ENCODE assay signal across 1 cellular context in the genomic region with DNA sequence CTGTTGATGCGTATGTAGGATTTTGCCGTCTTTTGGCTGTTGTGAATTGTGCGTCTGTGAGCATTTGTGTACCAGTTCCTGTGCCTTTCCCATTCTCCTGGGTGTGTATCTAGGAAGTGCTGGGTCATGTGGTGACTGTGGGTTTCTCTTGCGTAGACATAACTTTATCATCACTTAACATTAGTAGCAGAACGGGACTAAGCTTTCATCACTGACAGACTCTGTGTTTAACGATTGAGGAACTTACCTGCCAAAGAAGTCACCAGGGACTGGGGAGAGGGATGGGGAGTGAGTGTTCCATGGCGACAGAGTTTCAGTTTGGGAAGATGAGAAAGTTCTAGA.
TF ChIP-seq lines count a peak whose summit lies in the region.

No MANE protein-coding gene starts in this region.

TF ChIP-seq in K562, 482 proteins besides CTCF, POLR2A, EP300 and RAD21 (continued from another document and continues in another):
- TF ChIP-seq, protein P1, sequence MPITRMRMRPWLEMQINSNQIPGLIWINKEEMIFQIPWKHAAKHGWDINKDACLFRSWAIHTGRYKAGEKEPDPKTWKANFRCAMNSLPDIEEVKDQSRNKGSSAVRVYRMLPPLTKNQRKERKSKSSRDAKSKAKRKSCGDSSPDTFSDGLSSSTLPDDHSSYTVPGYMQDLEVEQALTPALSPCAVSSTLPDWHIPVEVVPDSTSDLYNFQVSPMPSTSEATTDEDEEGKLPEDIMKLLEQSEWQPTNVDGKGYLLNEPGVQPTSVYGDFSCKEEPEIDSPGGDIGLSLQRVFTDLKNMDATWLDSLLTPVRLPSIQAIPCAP (CRISPR knock-in tag; IDR thresholded peaks at IDR 0.05; ENCODE audit: borderline replicate concordance): no peak
- TF ChIP-seq, protein P2, sequence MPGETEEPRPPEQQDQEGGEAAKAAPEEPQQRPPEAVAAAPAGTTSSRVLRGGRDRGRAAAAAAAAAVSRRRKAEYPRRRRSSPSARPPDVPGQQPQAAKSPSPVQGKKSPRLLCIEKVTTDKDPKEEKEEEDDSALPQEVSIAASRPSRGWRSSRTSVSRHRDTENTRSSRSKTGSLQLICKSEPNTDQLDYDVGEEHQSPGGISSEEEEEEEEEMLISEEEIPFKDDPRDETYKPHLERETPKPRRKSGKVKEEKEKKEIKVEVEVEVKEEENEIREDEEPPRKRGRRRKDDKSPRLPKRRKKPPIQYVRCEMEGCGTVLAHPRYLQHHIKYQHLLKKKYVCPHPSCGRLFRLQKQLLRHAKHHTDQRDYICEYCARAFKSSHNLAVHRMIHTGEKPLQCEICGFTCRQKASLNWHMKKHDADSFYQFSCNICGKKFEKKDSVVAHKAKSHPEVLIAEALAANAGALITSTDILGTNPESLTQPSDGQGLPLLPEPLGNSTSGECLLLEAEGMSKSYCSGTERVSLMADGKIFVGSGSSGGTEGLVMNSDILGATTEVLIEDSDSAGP (CRISPR knock-in tag; IDR thresholded peaks at IDR 0.05): no peak
- TF ChIP-seq CCNT2 (IDR thresholded peaks at IDR 0.05; ENCODE audit: borderline replicate concordance, extremely low read depth, insufficient read length, low read depth, low read length) (peak; percentile 18), IFI16 (CRISPR knock-in tag; IDR thresholded peaks at IDR 0.05) (no peak), ZNF184 (CRISPR knock-in tag; IDR thresholded peaks at IDR 0.05) (no peak), HNRNPUL1 (IDR thresholded peaks at IDR 0.05; ENCODE audit: low read length) (no peak), KDM5B (IDR thresholded peaks at IDR 0.05; ENCODE audit: insufficient replicate concordance, low read depth, low read length) (no peak), SMARCA5 (IDR thresholded peaks at IDR 0.05) (no peak), PRMT5 (CRISPR knock-in tag; IDR thresholded peaks at IDR 0.05) (no peak), SLC30A9 (CRISPR knock-in tag; IDR thresholded peaks at IDR 0.05) (no peak), BRD9 (IDR thresholded peaks at IDR 0.05; ENCODE audit: low read depth, partially characterized antibody) (peak; percentile 19), RAD51 (IDR thresholded peaks at IDR 0.05; ENCODE audit: borderline replicate concordance, low read depth) (peak; percentile 60; the same call in 1 of the 2 replicates), ARID1B (IDR thresholded peaks at IDR 0.05) (no peak), PTBP1 (IDR thresholded peaks at IDR 0.05; ENCODE audit: low read depth, low read length) (no peak), PHB (CRISPR knock-in tag; IDR thresholded peaks at IDR 0.05) (no peak), SAP30 (IDR thresholded peaks at IDR 0.05; ENCODE audit: borderline replicate concordance, insufficient read depth, low read depth, low read length, poor library complexity, severe bottlenecking) (no peak), ZNF140 (CRISPR knock-in tag; IDR thresholded peaks at IDR 0.05) (no peak), ERF (CRISPR knock-in tag; IDR thresholded peaks at IDR 0.05) (no peak), ZNF197 (CRISPR knock-in tag; IDR thresholded peaks at IDR 0.05; ENCODE audit: low read depth) (no peak), ESRRA (IDR thresholded peaks at IDR 0.05; ENCODE audit: borderline replicate concordance, low read depth) (no peak; the same call in 1 of the 2 replicates), SRSF7 (optimal IDR thresholded peaks at IDR 0.05; ENCODE audit: low read depth, low read length) (no peak), POLR2B (IDR thresholded peaks at IDR 0.05; ENCODE audit: low read depth, partially characterized antibody) (no peak), XRCC3 (IDR thresholded peaks at IDR 0.05) (no peak), ZNF282 (CRISPR knock-in tag; IDR thresholded peaks at IDR 0.05) (no peak), EGR1 (conservative IDR thresholded peaks at IDR 0.05) (no peak), ZBTB7A (IDR thresholded peaks at IDR 0.05; ENCODE audit: borderline replicate concordance, control insufficient read depth, low read depth, low read length) (no peak), HDAC8 (tag; IDR thresholded peaks at IDR 0.05) (no peak), CBX2 (IDR thresholded peaks at IDR 0.05; ENCODE audit: insufficient read depth, low read length, poor library complexity, severe bottlenecking) (no peak), EP400 (IDR thresholded peaks at IDR 0.05) (no peak), SMARCA4 (IDR thresholded peaks at IDR 0.05) (no peak), ZNF24 (IDR thresholded peaks at IDR 0.05) (no peak)
- TF ChIP-seq, protein P3, sequence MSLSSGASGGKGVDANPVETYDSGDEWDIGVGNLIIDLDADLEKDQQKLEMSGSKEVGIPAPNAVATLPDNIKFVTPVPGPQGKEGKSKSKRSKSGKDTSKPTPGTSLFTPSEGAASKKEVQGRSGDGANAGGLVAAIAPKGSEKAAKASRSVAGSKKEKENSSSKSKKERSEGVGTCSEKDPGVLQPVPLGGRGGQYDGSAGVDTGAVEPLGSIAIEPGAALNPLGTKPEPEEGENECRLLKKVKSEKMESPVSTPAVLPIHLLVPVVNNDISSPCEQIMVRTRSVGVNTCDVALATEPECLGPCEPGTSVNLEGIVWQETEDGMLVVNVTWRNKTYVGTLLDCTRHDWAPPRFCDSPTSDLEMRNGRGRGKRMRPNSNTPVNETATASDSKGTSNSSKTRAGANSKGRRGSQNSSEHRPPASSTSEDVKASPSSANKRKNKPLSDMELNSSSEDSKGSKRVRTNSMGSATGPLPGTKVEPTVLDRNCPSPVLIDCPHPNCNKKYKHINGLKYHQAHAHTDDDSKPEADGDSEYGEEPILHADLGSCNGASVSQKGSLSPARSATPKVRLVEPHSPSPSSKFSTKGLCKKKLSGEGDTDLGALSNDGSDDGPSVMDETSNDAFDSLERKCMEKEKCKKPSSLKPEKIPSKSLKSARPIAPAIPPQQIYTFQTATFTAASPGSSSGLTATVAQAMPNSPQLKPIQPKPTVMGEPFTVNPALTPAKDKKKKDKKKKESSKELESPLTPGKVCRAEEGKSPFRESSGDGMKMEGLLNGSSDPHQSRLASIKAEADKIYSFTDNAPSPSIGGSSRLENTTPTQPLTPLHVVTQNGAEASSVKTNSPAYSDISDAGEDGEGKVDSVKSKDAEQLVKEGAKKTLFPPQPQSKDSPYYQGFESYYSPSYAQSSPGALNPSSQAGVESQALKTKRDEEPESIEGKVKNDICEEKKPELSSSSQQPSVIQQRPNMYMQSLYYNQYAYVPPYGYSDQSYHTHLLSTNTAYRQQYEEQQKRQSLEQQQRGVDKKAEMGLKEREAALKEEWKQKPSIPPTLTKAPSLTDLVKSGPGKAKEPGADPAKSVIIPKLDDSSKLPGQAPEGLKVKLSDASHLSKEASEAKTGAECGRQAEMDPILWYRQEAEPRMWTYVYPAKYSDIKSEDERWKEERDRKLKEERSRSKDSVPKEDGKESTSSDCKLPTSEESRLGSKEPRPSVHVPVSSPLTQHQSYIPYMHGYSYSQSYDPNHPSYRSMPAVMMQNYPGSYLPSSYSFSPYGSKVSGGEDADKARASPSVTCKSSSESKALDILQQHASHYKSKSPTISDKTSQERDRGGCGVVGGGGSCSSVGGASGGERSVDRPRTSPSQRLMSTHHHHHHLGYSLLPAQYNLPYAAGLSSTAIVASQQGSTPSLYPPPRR (CRISPR knock-in tag; IDR thresholded peaks at IDR 0.05; ENCODE audit: borderline replicate concordance): no peak
- TF ChIP-seq, protein P4, sequence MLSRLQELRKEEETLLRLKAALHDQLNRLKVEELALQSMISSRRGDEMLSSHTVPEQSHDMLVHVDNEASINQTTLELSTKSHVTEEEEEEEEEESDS (CRISPR knock-in tag; IDR thresholded peaks at IDR 0.05): no peak
- TF ChIP-seq, protein P5, sequence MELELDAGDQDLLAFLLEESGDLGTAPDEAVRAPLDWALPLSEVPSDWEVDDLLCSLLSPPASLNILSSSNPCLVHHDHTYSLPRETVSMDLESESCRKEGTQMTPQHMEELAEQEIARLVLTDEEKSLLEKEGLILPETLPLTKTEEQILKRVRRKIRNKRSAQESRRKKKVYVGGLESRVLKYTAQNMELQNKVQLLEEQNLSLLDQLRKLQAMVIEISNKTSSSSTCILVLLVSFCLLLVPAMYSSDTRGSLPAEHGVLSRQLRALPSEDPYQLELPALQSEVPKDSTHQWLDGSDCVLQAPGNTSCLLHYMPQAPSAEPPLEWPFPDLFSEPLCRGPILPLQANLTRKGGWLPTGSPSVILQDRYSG (tag; conservative IDR thresholded peaks at IDR 0.05; ENCODE audit: low read depth): no peak
- TF ChIP-seq, protein P6, sequence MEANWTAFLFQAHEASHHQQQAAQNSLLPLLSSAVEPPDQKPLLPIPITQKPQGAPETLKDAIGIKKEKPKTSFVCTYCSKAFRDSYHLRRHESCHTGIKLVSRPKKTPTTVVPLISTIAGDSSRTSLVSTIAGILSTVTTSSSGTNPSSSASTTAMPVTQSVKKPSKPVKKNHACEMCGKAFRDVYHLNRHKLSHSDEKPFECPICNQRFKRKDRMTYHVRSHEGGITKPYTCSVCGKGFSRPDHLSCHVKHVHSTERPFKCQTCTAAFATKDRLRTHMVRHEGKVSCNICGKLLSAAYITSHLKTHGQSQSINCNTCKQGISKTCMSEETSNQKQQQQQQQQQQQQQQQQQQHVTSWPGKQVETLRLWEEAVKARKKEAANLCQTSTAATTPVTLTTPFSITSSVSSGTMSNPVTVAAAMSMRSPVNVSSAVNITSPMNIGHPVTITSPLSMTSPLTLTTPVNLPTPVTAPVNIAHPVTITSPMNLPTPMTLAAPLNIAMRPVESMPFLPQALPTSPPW (CRISPR knock-in tag; IDR thresholded peaks at IDR 0.05): no peak; the same call in 1 of the 2 replicates
- TF ChIP-seq, protein P7, sequence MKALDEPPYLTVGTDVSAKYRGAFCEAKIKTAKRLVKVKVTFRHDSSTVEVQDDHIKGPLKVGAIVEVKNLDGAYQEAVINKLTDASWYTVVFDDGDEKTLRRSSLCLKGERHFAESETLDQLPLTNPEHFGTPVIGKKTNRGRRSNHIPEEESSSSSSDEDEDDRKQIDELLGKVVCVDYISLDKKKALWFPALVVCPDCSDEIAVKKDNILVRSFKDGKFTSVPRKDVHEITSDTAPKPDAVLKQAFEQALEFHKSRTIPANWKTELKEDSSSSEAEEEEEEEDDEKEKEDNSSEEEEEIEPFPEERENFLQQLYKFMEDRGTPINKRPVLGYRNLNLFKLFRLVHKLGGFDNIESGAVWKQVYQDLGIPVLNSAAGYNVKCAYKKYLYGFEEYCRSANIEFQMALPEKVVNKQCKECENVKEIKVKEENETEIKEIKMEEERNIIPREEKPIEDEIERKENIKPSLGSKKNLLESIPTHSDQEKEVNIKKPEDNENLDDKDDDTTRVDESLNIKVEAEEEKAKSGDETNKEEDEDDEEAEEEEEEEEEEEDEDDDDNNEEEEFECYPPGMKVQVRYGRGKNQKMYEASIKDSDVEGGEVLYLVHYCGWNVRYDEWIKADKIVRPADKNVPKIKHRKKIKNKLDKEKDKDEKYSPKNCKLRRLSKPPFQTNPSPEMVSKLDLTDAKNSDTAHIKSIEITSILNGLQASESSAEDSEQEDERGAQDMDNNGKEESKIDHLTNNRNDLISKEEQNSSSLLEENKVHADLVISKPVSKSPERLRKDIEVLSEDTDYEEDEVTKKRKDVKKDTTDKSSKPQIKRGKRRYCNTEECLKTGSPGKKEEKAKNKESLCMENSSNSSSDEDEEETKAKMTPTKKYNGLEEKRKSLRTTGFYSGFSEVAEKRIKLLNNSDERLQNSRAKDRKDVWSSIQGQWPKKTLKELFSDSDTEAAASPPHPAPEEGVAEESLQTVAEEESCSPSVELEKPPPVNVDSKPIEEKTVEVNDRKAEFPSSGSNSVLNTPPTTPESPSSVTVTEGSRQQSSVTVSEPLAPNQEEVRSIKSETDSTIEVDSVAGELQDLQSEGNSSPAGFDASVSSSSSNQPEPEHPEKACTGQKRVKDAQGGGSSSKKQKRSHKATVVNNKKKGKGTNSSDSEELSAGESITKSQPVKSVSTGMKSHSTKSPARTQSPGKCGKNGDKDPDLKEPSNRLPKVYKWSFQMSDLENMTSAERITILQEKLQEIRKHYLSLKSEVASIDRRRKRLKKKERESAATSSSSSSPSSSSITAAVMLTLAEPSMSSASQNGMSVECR (CRISPR knock-in tag; IDR thresholded peaks at IDR 0.05): no peak
- TF ChIP-seq, protein P8, sequence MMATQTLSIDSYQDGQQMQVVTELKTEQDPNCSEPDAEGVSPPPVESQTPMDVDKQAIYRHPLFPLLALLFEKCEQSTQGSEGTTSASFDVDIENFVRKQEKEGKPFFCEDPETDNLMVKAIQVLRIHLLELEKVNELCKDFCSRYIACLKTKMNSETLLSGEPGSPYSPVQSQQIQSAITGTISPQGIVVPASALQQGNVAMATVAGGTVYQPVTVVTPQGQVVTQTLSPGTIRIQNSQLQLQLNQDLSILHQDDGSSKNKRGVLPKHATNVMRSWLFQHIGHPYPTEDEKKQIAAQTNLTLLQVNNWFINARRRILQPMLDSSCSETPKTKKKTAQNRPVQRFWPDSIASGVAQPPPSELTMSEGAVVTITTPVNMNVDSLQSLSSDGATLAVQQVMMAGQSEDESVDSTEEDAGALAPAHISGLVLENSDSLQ (IDR thresholded peaks at IDR 0.05): no peak
- TF ChIP-seq, protein P9, sequence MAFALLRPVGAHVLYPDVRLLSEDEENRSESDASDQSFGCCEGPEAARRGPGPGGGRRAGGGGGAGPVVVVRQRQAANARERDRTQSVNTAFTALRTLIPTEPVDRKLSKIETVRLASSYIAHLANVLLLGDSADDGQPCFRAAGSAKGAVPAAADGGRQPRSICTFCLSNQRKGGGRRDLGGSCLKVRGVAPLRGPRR (CRISPR knock-in tag; IDR thresholded peaks at IDR 0.05): no peak
- TF ChIP-seq, protein P10, sequence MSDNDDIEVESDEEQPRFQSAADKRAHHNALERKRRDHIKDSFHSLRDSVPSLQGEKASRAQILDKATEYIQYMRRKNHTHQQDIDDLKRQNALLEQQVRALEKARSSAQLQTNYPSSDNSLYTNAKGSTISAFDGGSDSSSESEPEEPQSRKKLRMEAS (CRISPR knock-in tag; IDR thresholded peaks at IDR 0.05): no peak
- TF ChIP-seq, protein P11, sequence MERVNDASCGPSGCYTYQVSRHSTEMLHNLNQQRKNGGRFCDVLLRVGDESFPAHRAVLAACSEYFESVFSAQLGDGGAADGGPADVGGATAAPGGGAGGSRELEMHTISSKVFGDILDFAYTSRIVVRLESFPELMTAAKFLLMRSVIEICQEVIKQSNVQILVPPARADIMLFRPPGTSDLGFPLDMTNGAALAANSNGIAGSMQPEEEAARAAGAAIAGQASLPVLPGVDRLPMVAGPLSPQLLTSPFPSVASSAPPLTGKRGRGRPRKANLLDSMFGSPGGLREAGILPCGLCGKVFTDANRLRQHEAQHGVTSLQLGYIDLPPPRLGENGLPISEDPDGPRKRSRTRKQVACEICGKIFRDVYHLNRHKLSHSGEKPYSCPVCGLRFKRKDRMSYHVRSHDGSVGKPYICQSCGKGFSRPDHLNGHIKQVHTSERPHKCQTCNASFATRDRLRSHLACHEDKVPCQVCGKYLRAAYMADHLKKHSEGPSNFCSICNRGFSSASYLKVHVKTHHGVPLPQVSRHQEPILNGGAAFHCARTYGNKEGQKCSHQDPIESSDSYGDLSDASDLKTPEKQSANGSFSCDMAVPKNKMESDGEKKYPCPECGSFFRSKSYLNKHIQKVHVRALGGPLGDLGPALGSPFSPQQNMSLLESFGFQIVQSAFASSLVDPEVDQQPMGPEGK (CRISPR knock-in tag; IDR thresholded peaks at IDR 0.05; ENCODE audit: borderline replicate concordance): no peak
